In the genomic region with DNA sequence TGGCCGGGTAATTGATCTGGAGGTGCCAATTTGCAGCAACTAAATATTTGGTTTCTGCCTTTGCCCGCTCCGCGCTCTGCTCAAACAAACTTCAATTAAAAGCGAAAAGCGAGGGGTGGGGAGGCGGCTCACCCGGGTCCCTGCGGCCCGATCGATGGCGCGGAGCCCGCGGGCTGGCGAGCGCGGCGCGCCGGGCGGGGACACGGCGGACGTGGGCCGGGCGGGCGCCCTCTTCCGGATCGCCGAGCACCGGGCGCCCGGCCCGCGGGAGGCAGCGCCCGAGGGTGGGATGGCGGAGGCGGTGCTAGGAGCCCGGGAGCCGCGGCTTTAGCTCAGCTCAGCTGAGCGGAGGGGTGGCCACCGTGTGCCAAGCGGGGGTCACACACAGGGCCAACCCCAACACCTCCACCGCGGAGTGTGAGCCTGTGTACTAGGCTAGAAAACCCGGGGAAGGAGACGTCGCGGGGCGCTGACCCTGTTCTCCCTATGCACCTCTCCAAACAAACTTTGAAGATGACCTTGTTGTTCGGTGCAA, we compare ENCODE assay signal across 8 cellular contexts. TPM values are rescaled to one million over a fixed set of nuclear protein-coding genes. Genes with fewer than 3 reads are reported as not detected.
DNase-seq lines count a peak whose midpoint lies in the region; ATAC-seq, FAIRE-seq and TF ChIP-seq lines count a peak whose summit lies in the region.

No MANE protein-coding gene starts in this region.

- no peak for FAIRE-seq in RCC 7860 (lab: Jason Lieb, UNC)

- H3K9me2 ChIP-seq in SU-DHL-6 (replicated peaks; ENCODE audit: insufficient read depth, low read length) = no peaks in the 10 kb centered on the region

- H3K4me2 ChIP-seq in SU-DHL-6 (ENCODE audit: low read depth, low read length, poor library complexity, severe bottlenecking) = peak overlapping the region; percentile 60

- DNase-seq in DMS79 (lab: John Stamatoyannopoulos, UW) (peak; percentile 20), body of pancreas (peak; percentile 42 to 68 (median 56)), immature natural killer cell (peak; percentile 21 to 49 (median 36)), RCC 7860 (ENCODE audit: low spot score) (no peak)
- peak; percentile 61 for DNase-seq in stimulated activated CD4-positive, alpha-beta T cell treated with anti-CD3 and anti-CD28 coated beads, Interleukin-15, amount 100 ng/mL, for 24 hours

- intact Hi-C loops in body of pancreas (cut with DNase I) = no loop called here

- TF ChIP-seq POLR2A in body of pancreas (IDR thresholded peaks at IDR 0.05) = no peak

- H3K4me1 ChIP-seq in body of pancreas = peaks cover 64% of the 10 kb centered on the region

- H3K27me3 ChIP-seq in SU-DHL-6 (ENCODE audit: low read length) = no peaks in the 10 kb centered on the region
- H3K27me3 ChIP-seq in body of pancreas = no peaks in the 10 kb centered on the region

- H3K9ac ChIP-seq in SU-DHL-6 (ENCODE audit: low read length) = peak overlapping the region; percentile 24; the same call in 1 of the 2 replicates

- no peaks in the 10 kb centered on the region for H3K9me3 Mint-ChIP-seq in IgD-negative memory B cell
- no peaks in the 10 kb centered on the region for H3K9me3 Mint-ChIP-seq in immature natural killer cell

- H2AFZ ChIP-seq in SU-DHL-6 (ENCODE audit: low read depth, low read length, severe bottlenecking) = peak overlapping the region; percentile 65

- H3K36me3 Mint-ChIP-seq in IgD-negative memory B cell = peaks cover 8% of the 10 kb centered on the region
- H3K36me3 Mint-ChIP-seq in immature natural killer cell = peaks cover 0 to 5% (median 0%) of the 10 kb centered on the region in 3 donors

- no peaks in the 10 kb centered on the region for H3K9me3 ChIP-seq in SU-DHL-6 (ENCODE audit: insufficient read depth, low read length)
- no peaks in the 10 kb centered on the region for H3K9me3 ChIP-seq in body of pancreas

- H3K79me2 ChIP-seq in SU-DHL-6 (ENCODE audit: insufficient read depth, low read length) = no peaks in the 10 kb centered on the region

- H3K4me3 ChIP-seq in SU-DHL-6 (ENCODE audit: insufficient read depth, low read length, poor library complexity, severe bottlenecking) (peak overlapping the region; percentile 30), body of pancreas (peak overlapping the region in 1 of 2 donors; percentile 23)

- TF ChIP-seq CTCF in SU-DHL-6 (IDR thresholded peaks at IDR 0.05; ENCODE audit: insufficient read depth, low read length, poor library complexity, severe bottlenecking) (peak; percentile 9), body of pancreas (IDR thresholded peaks at IDR 0.05) (peak in 6 of 7 experiments; percentile 23 to 74 (median 46))

- H3F3A ChIP-seq in SU-DHL-6 (ENCODE audit: insufficient read depth) = no peaks in the 10 kb centered on the region

- 1 to 6% methylated on average over 17 to 54 of the region's 54 CpGs for WGBS in body of pancreas, 2 donors

- no peaks in the 10 kb centered on the region for H4K20me1 ChIP-seq in SU-DHL-6 (ENCODE audit: low read depth, low read length)

- no peak overlapping the region for H3K27ac ChIP-seq in SU-DHL-6 (ENCODE audit: low read depth, low read length)
- peak overlapping the region in 3 of 4 donors; percentile 40 to 63 (median 56) for H3K27ac ChIP-seq in body of pancreas

- H3K27ac Mint-ChIP-seq in IgD-negative memory B cell = peak overlapping the region in 1 of 3 donors; percentile 60
- H3K27ac Mint-ChIP-seq in immature natural killer cell = peak overlapping the region in 1 of 6 donors; percentile 57

- peak; percentile 69 for ATAC-seq in body of pancreas
- no peak for ATAC-seq in HG02938 (IDR thresholded peaks at IDR 0.05; ENCODE audit: unreplicated experiment)

- H3K4me1 Mint-ChIP-seq in IgD-negative memory B cell (peaks cover 8 to 18% (median 10%) of the 10 kb centered on the region in 3 donors), immature natural killer cell (peaks cover 22 to 24% of the 10 kb centered on the region in 2 donors)

- peaks cover 39% of the 10 kb centered on the region for H3K27me3 Mint-ChIP-seq in IgD-negative memory B cell
- H3K27me3 Mint-ChIP-seq in immature natural killer cell (ENCODE audit: low read depth in 3 of 3) = peaks cover 11 to 20% (median 16%) of the 10 kb centered on the region in 3 donors

- no peaks in the 10 kb centered on the region for H3K36me3 ChIP-seq in SU-DHL-6 (ENCODE audit: low read length)
- H3K36me3 ChIP-seq in body of pancreas (replicated peaks in 1 of 2; ENCODE audit: insufficient read depth in 1 of 2, low read depth in 2 of 2) = no peaks in the 10 kb centered on the region

- peak overlapping the region in 3 of 4 donors; percentile 81 to 92 (median 85) for H3K4me3 Mint-ChIP-seq in IgD-negative memory B cell
- H3K4me3 Mint-ChIP-seq in immature natural killer cell = peak overlapping the region; percentile 82 to 91 (median 88)

RNA-seq across cellular contexts. Expression of a gene that starts 32.2 kb away (rescaled TPM):
- polyA plus RNA-seq in IgD-negative memory B cell (13.8 TPM), immature natural killer cell (10 to 100 TPM in 1 of 3 donors, 1 to 10 TPM in 2; 8.3 to 22.9 (median 9.3) TPM)
- 10 to 100 TPM; 19.8 to 20.8 TPM for total RNA-seq in body of pancreas

RNA-seq across cellular contexts. Expression of a gene that starts 41.9 kb away (rescaled TPM):
- polyA plus RNA-seq in IgD-negative memory B cell (84.4 TPM), immature natural killer cell (10 to 100 TPM; 53.8 to 74.1 (median 69.9) TPM)
- 10 to 100 TPM; 26.5 to 33.9 TPM for total RNA-seq in body of pancreas

RNA-seq across cellular contexts. Expression of a gene that starts 51.1 kb away (rescaled TPM):
- polyA plus RNA-seq in IgD-negative memory B cell (not detected), immature natural killer cell (under 1 TPM in 1 of 3 donors, not detected in 2; 0.20 TPM)
- total RNA-seq in body of pancreas = 1 to 10 TPM; 2.3 to 2.9 TPM
